Comparison of ENCODE assay signal across 28 cellular contexts in genomic region chr6:169256518-169256917, GRCh38.
"Had no signal": no experiment of that assay in that cellular context is flagged by ENCODE, and none has a peak within 500 bp of the region (broad histone marks: within the 10 kb centered on the region; RNA-seq: fewer than 3 reads in every experiment).

No MANE protein-coding gene starts in this region.

- H3K4me3 Mint-ChIP-seq: stimulated activated effector memory CD8-positive, alpha-beta T cell treated with anti-CD3 and anti-CD28 coated beads, Interleukin-12 subunit alpha, Interleukin-12 subunit beta, amount 100 ng/mL, for 72 hours; stimulated activated memory B cell treated with anti-CD40 and anti-IgM and Interleukin-4, amounts not matched to agents 10 μg/mL and 1 μg/mL and 100 μg/mL, for 72 hours; stimulated activated naive B cell treated with anti-CD40 and anti-IgM and Interleukin-4, amounts not matched to agents 10 μg/mL and 1 μg/mL and 100 μg/mL, for 72 hours; stimulated activated naive CD8-positive, alpha-beta T cell treated with anti-CD3 and anti-CD28 coated beads, Interleukin-15, amount 100 ng/mL, for 72 hours; stimulated activated naive CD8-positive, alpha-beta T cell treated with anti-CD3 and anti-CD28 coated beads, Interleukin-15, Interleukin-2, amounts not matched to agents 100 ng/mL and 50 ng/mL, for 24 hours had no signal

- H3K27me3 ChIP-seq: testis, thyroid gland, tibial artery, uterus, vagina had no signal

- H3K27ac ChIP-seq: stomach, suprapubic skin, testis, thoracic aorta, thyroid gland, tibial artery, tibial nerve, transverse colon, upper lobe of left lung, upper lobe of right lung, uterus, vagina had no signal

- H3K4me3 ChIP-seq: stomach, suprapubic skin, testis, thoracic aorta, thyroid gland, tibial artery, tibial nerve, transverse colon, upper lobe of left lung, upper lobe of right lung, uterus, vagina had no signal

- DNase-seq: stimulated activated CD4-positive, alpha-beta T cell treated with anti-CD3 and anti-CD28 coated beads, Interleukin-2, amount 100 ng/mL, for 48 hours; stimulated activated CD4-positive, alpha-beta T cell treated with anti-CD3 and anti-CD28 coated beads, Interleukin-4, amount 100 ng/mL, for 1 hour; stimulated activated CD4-positive, alpha-beta T cell treated with anti-CD3 and anti-CD28 coated beads, Interleukin-4, amount 100 ng/mL, for 24 hours; stimulated activated CD4-positive, alpha-beta T cell treated with anti-CD3 and anti-CD28 coated beads, Interleukin-4, amount 100 ng/mL, for 4 hours; stimulated activated CD8-positive, alpha-beta memory T cell treated with anti-CD3 and anti-CD28 coated beads, Interleukin-4, amount 100 ng/mL, for 48 hours; stimulated activated naive B cell treated with anti-CD40 and anti-IgM and Interleukin-4, amounts not matched to agents 10 μg/mL and 1 μg/mL and 100 μg/mL, for 72 hours; stimulated activated naive CD4-positive, alpha-beta T cell; stimulated activated naive CD4-positive, alpha-beta T cell treated with Interleukin-2 at 50 U/mL for 16 hours; stimulated activated naive CD8-positive, alpha-beta T cell treated with anti-CD3 and anti-CD28 coated beads, Interleukin-15, amount 100 ng/mL, for 72 hours; stimulated activated naive CD8-positive, alpha-beta T cell treated with anti-CD3 and anti-CD28 coated beads, Interleukin-15, Interleukin-2, amounts not matched to agents 100 U/mL and 50 U/mL, for 24 hours; stomach; substantia nigra; testis; thyroid gland; transverse colon; trophoblast cell; upper lobe of left lung; upper lobe of right lung had no signal

- H3K9me3 Mint-ChIP-seq: stimulated activated effector memory CD8-positive, alpha-beta T cell treated with anti-CD3 and anti-CD28 coated beads, Interleukin-12 subunit alpha, Interleukin-12 subunit beta, amount 100 ng/mL, for 72 hours; stimulated activated naive CD8-positive, alpha-beta T cell treated with anti-CD3 and anti-CD28 coated beads, Interleukin-15, Interleukin-2, amounts not matched to agents 100 ng/mL and 50 ng/mL, for 24 hours had no signal

- H3K9me3 ChIP-seq: suprapubic skin, testis, thoracic aorta, thyroid gland, transverse colon, upper lobe of left lung, upper lobe of right lung, uterus, vagina had no signal

- H3K36me3 Mint-ChIP-seq: stimulated activated effector memory CD8-positive, alpha-beta T cell treated with anti-CD3 and anti-CD28 coated beads, Interleukin-12 subunit alpha, Interleukin-12 subunit beta, amount 100 ng/mL, for 72 hours; stimulated activated memory B cell treated with anti-CD40 and anti-IgM and Interleukin-4, amounts not matched to agents 10 μg/mL and 1 μg/mL and 100 μg/mL, for 72 hours had no signal

- H3K4me1 ChIP-seq: testis, upper lobe of right lung, uterus had no signal

- H3K27ac Mint-ChIP-seq: stimulated activated effector memory CD8-positive, alpha-beta T cell treated with anti-CD3 and anti-CD28 coated beads, Interleukin-12 subunit alpha, Interleukin-12 subunit beta, amount 100 ng/mL, for 72 hours; stimulated activated memory B cell treated with anti-CD40 and anti-IgM and Interleukin-4, amounts not matched to agents 10 μg/mL and 1 μg/mL and 100 μg/mL, for 72 hours; stimulated activated naive B cell treated with anti-CD40 and anti-IgM and Interleukin-4, amounts not matched to agents 10 μg/mL and 1 μg/mL and 100 μg/mL, for 72 hours; stimulated activated naive CD8-positive, alpha-beta T cell treated with anti-CD3 and anti-CD28 coated beads, Interleukin-15, amount 100 ng/mL, for 72 hours; stimulated activated naive CD8-positive, alpha-beta T cell treated with anti-CD3 and anti-CD28 coated beads, Interleukin-15, Interleukin-2, amounts not matched to agents 100 ng/mL and 50 ng/mL, for 24 hours had no signal

- H3K36me3 ChIP-seq: stomach, suprapubic skin, thoracic aorta, thyroid gland, tibial artery, tibial nerve, transverse colon, upper lobe of left lung, upper lobe of right lung, uterus, vagina had no signal

- FAIRE-seq: urothelium cell line had no signal
